28 cellular contexts compared by ENCODE assay signal in the genomic region with DNA sequence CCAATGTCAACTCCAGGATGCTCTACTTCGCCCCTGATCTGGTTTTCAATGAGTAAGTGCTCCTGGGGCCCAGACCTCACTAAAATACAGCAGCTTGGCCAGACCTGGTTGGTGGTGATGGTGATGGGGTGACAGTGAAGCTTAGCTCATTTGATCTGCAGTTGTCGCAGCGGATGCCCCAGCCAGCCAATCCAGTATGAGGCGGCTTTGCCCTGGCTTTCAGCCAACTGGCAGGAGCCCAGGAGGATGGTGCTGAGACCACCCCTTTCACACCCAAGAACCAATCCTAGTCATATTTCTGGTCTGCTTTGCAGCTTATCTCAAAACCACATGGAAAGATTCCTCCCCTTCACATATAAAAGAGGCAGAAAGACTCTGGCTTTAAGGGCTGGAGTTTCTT.
"Had no signal": no experiment of that assay in that cellular context is flagged by ENCODE, and none has a peak within 500 bp of the region (broad histone marks: within the 10 kb centered on the region; RNA-seq: fewer than 3 reads in every experiment).

No MANE protein-coding gene starts in this region.

- H3K9me3 ChIP-seq: left lung, lower lobe of right lung, ovary, right atrium auricular region, stomach, testis, thyroid gland, transverse colon, upper lobe of left lung, vagina had no signal

- ATAC-seq: left colon; left lung; lower lobe of right lung; naive thymus-derived CD8-positive, alpha-beta T cell; sciatic nerve; stimulated activated naive B cell treated with anti-CD40 and anti-IgM and Interleukin-4, amounts not matched to agents 10 μg/mL and 1 μg/mL and 100 μg/mL, for 72 hours; stimulated activated naive CD8-positive, alpha-beta T cell treated with anti-CD3 and anti-CD28 coated beads, Interleukin-15, Interleukin-2, amounts not matched to agents 100 U/mL and 50 U/mL, for 24 hours had no signal

- H3K4me3 Mint-ChIP-seq: naive thymus-derived CD8-positive, alpha-beta T cell; nephron; neural crest cell; stimulated activated naive B cell treated with anti-CD40 and anti-IgM and Interleukin-4, amounts not matched to agents 10 μg/mL and 1 μg/mL and 100 μg/mL, for 72 hours had no signal

- H3K36me3 Mint-ChIP-seq: naive thymus-derived CD8-positive, alpha-beta T cell; stimulated activated naive B cell treated with anti-CD40 and anti-IgM and Interleukin-4, amounts not matched to agents 10 μg/mL and 1 μg/mL and 100 μg/mL, for 72 hours had no signal

- H3K36me3 ChIP-seq: left lung, lower lobe of right lung, ovary, right atrium auricular region, stomach, thyroid gland, transverse colon, upper lobe of left lung, vagina had no signal

- H3K4me1 Mint-ChIP-seq: neural crest cell had no signal

- H3K4me1 ChIP-seq: lower lobe of right lung, stomach, testis, transverse colon, upper lobe of left lung had no signal

- H3K27me3 Mint-ChIP-seq: progenitor cell of endocrine pancreas had no signal

- DNase-seq: hippocampal formation; kidney glomerular epithelial cell; left colon; left lung; lower lobe of right lung; mammary epithelial cell; mesenchymal stem cell; naive thymus-derived CD8-positive, alpha-beta T cell; nucleus accumbens; ovary; stimulated activated CD4-positive, alpha-beta T cell treated with anti-CD3 and anti-CD28 coated beads, Interleukin-12 subunit alpha, Interleukin-12 subunit beta, amount 100 ng/mL, for 4 hours; stimulated activated CD4-positive, alpha-beta T cell treated with anti-CD3 and anti-CD28 coated beads, Interleukin-15, amount 100 ng/mL, for 24 hours; stimulated activated CD4-positive, alpha-beta T cell treated with anti-CD3 and anti-CD28 coated beads, Interleukin-2, amount 100 ng/mL, for 24 hours; stimulated activated CD4-positive, alpha-beta T cell treated with anti-CD3 and anti-CD28 coated beads, Interleukin-4, amount 100 ng/mL, for 1 hour; stimulated activated naive B cell treated with anti-CD40 and anti-IgM and Interleukin-4, amounts not matched to agents 10 μg/mL and 1 μg/mL and 100 μg/mL, for 72 hours; stimulated activated naive CD8-positive, alpha-beta T cell treated with anti-CD3 and anti-CD28 coated beads, Interleukin-15, Interleukin-2, amounts not matched to agents 100 U/mL and 50 U/mL, for 24 hours; stomach; testis; thyroid gland; transverse colon; upper lobe of left lung had no signal

- H3K27ac Mint-ChIP-seq: naive thymus-derived CD8-positive, alpha-beta T cell; nephron; progenitor cell of endocrine pancreas; stimulated activated naive B cell treated with anti-CD40 and anti-IgM and Interleukin-4, amounts not matched to agents 10 μg/mL and 1 μg/mL and 100 μg/mL, for 72 hours had no signal

- H3K4me3 ChIP-seq: left lung, lower lobe of right lung, ovary, right atrium auricular region, skin epidermis, stomach, testis, thyroid gland, transverse colon, upper lobe of left lung, vagina had no signal

- H3K9me3 Mint-ChIP-seq: stimulated activated naive B cell treated with anti-CD40 and anti-IgM and Interleukin-4, amounts not matched to agents 10 μg/mL and 1 μg/mL and 100 μg/mL, for 72 hours had no signal

- H3K27me3 ChIP-seq: left lung, ovary, right atrium auricular region, stomach, testis, thyroid gland, transverse colon, upper lobe of left lung, vagina had no signal

- H3K27ac ChIP-seq: left lung, lower lobe of right lung, ovary, right atrium auricular region, skin epidermis, stomach, testis, thyroid gland, transverse colon, upper lobe of left lung, vagina had no signal
